ENCODE assay signal across 24 cellular contexts in the genomic region with DNA sequence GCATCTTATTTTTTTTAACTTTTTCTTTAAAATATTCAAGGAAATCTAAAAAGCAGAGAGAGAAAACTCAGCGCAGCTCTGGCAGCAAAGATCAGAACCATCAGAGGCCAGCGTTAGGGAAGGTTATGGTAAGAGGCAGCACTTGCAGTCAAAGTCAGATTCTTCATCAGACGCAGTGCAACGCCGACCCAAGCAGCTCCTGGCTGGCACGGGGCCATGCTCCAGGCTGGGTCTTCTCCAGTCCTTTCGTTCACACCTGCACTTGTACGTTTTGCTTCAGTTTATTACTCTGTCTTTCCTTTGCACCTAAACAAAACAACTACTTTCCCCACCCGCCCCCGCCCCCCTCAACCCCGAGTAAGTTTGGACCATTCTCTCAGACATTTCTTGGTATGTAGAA.
"Had no signal": no experiment of that assay in that cellular context is flagged by ENCODE, and none has a peak within 500 bp of the region (broad histone marks: within the 10 kb centered on the region; RNA-seq: fewer than 3 reads in every experiment).

No MANE protein-coding gene starts in this region.

- H3K4me3 ChIP-seq: adrenal gland, body of pancreas, breast epithelium had no signal

- H3K27ac ChIP-seq: adrenal gland, body of pancreas, brain microvascular endothelial cell, breast epithelium, VCaP had no signal

- DNase-seq: activated B cell treated with CpG ODN at 0.5 μM for 24 hours; activated CD4-positive, alpha-beta T cell treated with anti-CD3 and anti-CD28 coated beads for 4 hours; activated CD4-positive, alpha-beta T cell treated with anti-CD3 and anti-CD28 coated beads, Interleukin-2, amount 10 ng/mL, durations not matched to agents 24 days and 14 days; activated CD4-positive, alpha-beta T cell treated with anti-CD3 and anti-CD28 coated beads, Interleukin-2, amount 50 U/mL, for 1 hour; activated CD4-positive, alpha-beta T cell treated with anti-CD3 and anti-CD28 coated beads, Interleukin-2, amount 50 U/mL, for 4 hours; activated CD4-positive, CD25-positive, alpha-beta regulatory T cell treated with anti-CD3 and anti-CD28 coated beads, Interleukin-2, amount 50 U/mL, for 72 hours; activated CD8-positive, alpha-beta memory T cell treated with anti-CD3 and anti-CD28 coated beads, Interleukin-2, amount 50 U/mL, for 4 hours; activated effector memory CD4-positive, alpha-beta T cell treated with anti-CD3 and anti-CD28 coated beads, Interleukin-2, amount 50 U/mL, for 16 hours; activated gamma-delta T cell treated with Interleukin-2 at 50 U/mL for 16 hours; activated naive CD4-positive, alpha-beta T cell; activated naive CD4-positive, alpha-beta T cell treated with anti-CD3 and anti-CD28 coated beads, Interleukin-2, amount 50 U/mL, for 16 hours; activated naive CD8-positive, alpha-beta T cell treated with anti-CD3 and anti-CD28 coated beads for 36 hours; activated T-cell treated with anti-CD3 and anti-CD28 coated beads for 4 hours; activated T-cell treated with anti-CD3 and anti-CD28 coated beads, Interleukin-2, amount 50 U/mL, for 1 hour; activated T-cell treated with anti-CD3 and anti-CD28 coated beads, Interleukin-2, amount 50 U/mL, for 4 hours; adrenal gland; amniotic stem cell; aorta; central memory CD4-positive, alpha-beta T cell; T-helper 9 cell had no signal

- H3K36me3 ChIP-seq: adrenal gland, brain microvascular endothelial cell, breast epithelium had no signal

- H3K9me3 ChIP-seq: adrenal gland, body of pancreas, breast epithelium had no signal

- H3K27me3 ChIP-seq: adrenal gland, body of pancreas, brain microvascular endothelial cell, breast epithelium had no signal

- H3K4me1 ChIP-seq: adrenal gland, body of pancreas, breast epithelium had no signal
